8 cellular contexts compared by ENCODE assay signal in the genomic region with DNA sequence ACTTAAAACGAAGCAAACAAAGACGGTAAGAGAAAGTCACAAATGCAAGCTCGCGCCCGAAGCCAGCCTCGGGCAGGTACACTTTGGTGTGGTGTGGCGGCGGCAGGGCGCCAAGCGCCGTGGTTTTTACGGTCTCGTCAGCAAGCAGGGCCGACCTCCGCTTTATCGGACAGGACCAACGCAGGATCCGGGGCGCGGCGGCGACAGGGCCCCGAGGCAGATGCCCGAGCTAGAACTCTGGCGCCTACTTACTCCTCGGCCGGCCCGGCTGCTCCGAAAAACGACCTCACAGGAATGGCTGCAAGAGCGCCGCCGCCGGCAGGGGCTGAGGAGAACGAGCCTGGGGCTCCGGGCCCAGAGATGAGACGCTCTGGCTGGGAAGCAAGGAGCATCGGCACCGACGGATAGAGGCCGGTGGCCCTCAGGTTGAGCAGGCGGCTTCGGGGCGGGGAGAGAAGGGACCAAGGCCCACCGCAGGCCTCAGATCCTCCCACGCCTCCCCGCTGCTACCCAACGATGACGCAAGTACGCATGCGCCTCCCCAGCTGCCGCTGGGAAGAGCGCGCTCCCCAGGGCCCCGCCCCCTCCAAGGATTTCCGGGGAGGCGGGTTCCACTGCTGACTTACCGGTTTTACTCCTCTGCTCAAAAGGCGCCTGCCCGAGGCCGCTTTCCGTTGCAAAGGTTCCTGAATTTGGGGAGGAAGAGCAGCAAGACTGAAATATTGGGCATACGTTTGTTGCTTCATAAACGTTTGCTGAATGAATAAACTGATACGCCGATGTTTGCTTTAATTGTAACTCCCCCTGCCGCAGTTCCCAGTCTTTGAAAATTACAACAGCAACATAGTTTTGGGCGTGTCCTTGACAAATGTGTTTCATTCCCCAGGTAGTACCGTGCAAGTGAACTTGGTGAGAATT.
DNase-seq lines count a peak whose midpoint lies in the region; ATAC-seq and TF ChIP-seq lines count a peak whose summit lies in the region.

No MANE protein-coding gene starts in this region.

- no peaks in the 10 kb centered on the region for H3K9me3 Mint-ChIP-seq in natural killer cell treated with Interleukin-12 subunit alpha and Interleukin-12 subunit beta and Interleukin-15 and Interleukin-18, amount 100 ng/mL, for 72 hours

- peak overlapping the region; percentile 98 for H3K27ac ChIP-seq in RWPE1

- peak; percentile 87 to 91 for ATAC-seq in natural killer cell treated with Interleukin-12 subunit alpha and Interleukin-12 subunit beta and Interleukin-15 and Interleukin-18, amount 100 ng/mL, for 72 hours

- H3K4me3 ChIP-seq in H7 (ENCODE audit: insufficient read depth, low read depth, low read length) (peak overlapping the region; percentile 88), fibroblast of pulmonary artery (replicated peaks; ENCODE audit: low read depth, low read length) (peak overlapping the region; percentile 80)

- H3K4me1 Mint-ChIP-seq in natural killer cell treated with Interleukin-12 subunit alpha and Interleukin-12 subunit beta and Interleukin-15 and Interleukin-18, amount 100 ng/mL, for 72 hours (ENCODE audit: low read depth in 2 of 2) = peaks cover 39 to 59% of the 10 kb centered on the region in 2 donors

- in situ Hi-C loops in G401 (cut with HindIII; ENCODE audit: low sequenced_read_pairs) = no loop called here

- DNase-seq in G401 (ENCODE audit: low spot score) (peak; percentile 95), H7 (peak; percentile 93), LoVo (ENCODE audit: low spot score) (peak; percentile 96), RWPE1 (ENCODE audit: low spot score) (peak; percentile 92), fibroblast of pulmonary artery (ENCODE audit: low read depth) (peak; percentile 97)
- DNase-seq in activated T-helper 9 cell treated with anti-CD3 and anti-CD28 coated beads, Interleukin-2, amount 50 U/mL, for 16 hours (ENCODE audit: low read depth) = peak; percentile 96
- peak; percentile 98 for DNase-seq in natural killer cell treated with Interleukin-12 subunit alpha and Interleukin-12 subunit beta and Interleukin-15 and Interleukin-18, amount 100 ng/mL, for 72 hours (ENCODE audit: low spot score)
- peak; percentile 96 for DNase-seq in stimulated activated naive CD4-positive, alpha-beta T cell treated with Interleukin-2 at 50 U/mL for 16 hours (lab: John Stamatoyannopoulos, UW)

- H3K27me3 ChIP-seq in H7 (ENCODE audit: control insufficient read depth, insufficient read depth, low read length) = no peaks in the 10 kb centered on the region

- H3K27me3 Mint-ChIP-seq in natural killer cell treated with Interleukin-12 subunit alpha and Interleukin-12 subunit beta and Interleukin-15 and Interleukin-18, amount 100 ng/mL, for 72 hours = no peaks in the 10 kb centered on the region

- peak overlapping the region; percentile 89 to 95 for H3K27ac Mint-ChIP-seq in natural killer cell treated with Interleukin-12 subunit alpha and Interleukin-12 subunit beta and Interleukin-15 and Interleukin-18, amount 100 ng/mL, for 72 hours

- no peaks in the 10 kb centered on the region for H3K36me3 Mint-ChIP-seq in natural killer cell treated with Interleukin-12 subunit alpha and Interleukin-12 subunit beta and Interleukin-15 and Interleukin-18, amount 100 ng/mL, for 72 hours

- POLR2A ChIA-PET in RWPE1 (lab: Yijun Ruan, JAX; ENCODE audit: low non-redundant PET) = no interaction called here

- CTCF ChIA-PET in RWPE1 (lab: Yijun Ruan, JAX) = interaction anchor here (0.6 to 1.7 kb wide), 6 partner anchors 9 to 729 kb away, joined by 3 to 4 read pairs (median 3); no protein-coding TSS in a partner anchor

- H3K36me3 ChIP-seq in H7 (replicated peaks; ENCODE audit: control insufficient read depth, insufficient read depth, low read length) = no peaks in the 10 kb centered on the region; the same call in 1 of the 2 replicates

- TF ChIP-seq CTCF in RWPE1 (conservative IDR thresholded peaks at IDR 0.05; ENCODE audit: low read depth) (peak; percentile 43), fibroblast of pulmonary artery (IDR thresholded peaks at IDR 0.05; ENCODE audit: low read length, missing control alignments) (peak; percentile 39)

- H3K4me3 Mint-ChIP-seq in natural killer cell treated with Interleukin-12 subunit alpha and Interleukin-12 subunit beta and Interleukin-15 and Interleukin-18, amount 100 ng/mL, for 72 hours = peak overlapping the region; percentile 94

Comparison
In these comparisons a context has a peak if more than half of its experiments do, and no peak if none do; other contexts are left out.
1. Peak in every context shown above with its lines: DNase-seq, ATAC-seq, H3K4me3 ChIP-seq and H3K27ac ChIP-seq.